ENCODE assay signal across 8 cellular contexts in genomic region chr11:120211522-120212258, GRCh38. TPM values are rescaled to one million over a fixed set of nuclear protein-coding genes. Genes with fewer than 3 reads are reported as not detected.
DNase-seq lines count a peak whose midpoint lies in the region; ATAC-seq and TF ChIP-seq lines count a peak whose summit lies in the region.

No MANE protein-coding gene starts in this region.

- ATAC-seq in HG03097 (IDR thresholded peaks at IDR 0.05; ENCODE audit: low FRiP score, unreplicated experiment) = peak; percentile 20
- no peak for ATAC-seq in left lung
- no peak for ATAC-seq in GM19395 (IDR thresholded peaks at IDR 0.05; ENCODE audit: unreplicated experiment)
- ATAC-seq in GM21576 (IDR thresholded peaks at IDR 0.05; ENCODE audit: unreplicated experiment) = no peak

- H3K36me3 ChIP-seq in left lung (no peaks in the 10 kb centered on the region), tibial nerve (peaks cover 0 to 10% (median 0%) of the 10 kb centered on the region in 3 donors)

- no peak for TF ChIP-seq EP300 in tibial nerve (IDR thresholded peaks at IDR 0.05)

- TF ChIP-seq CTCF in left lung (IDR thresholded peaks at IDR 0.05) = no peak
- no peak for TF ChIP-seq CTCF in tibial nerve (IDR thresholded peaks at IDR 0.05)

- no peaks in the 10 kb centered on the region for H3K9me3 ChIP-seq in left lung
- H3K9me3 ChIP-seq in tibial nerve = no peaks in the 10 kb centered on the region

- 7 to 10% (median 10%) methylated on average over 16 to 18 of the region's 18 CpGs for WGBS in adipose tissue, 3 donors
- 4 to 6% methylated on average over 18 of the region's 18 CpGs for WGBS in tibial nerve, 2 donors

- intact Hi-C loops in left lung (cut with DNase I) = no loop called here

- no peak for TF ChIP-seq POLR2A in tibial nerve (IDR thresholded peaks at IDR 0.05)

- DNase-seq in AG08395 (ENCODE audit: low spot score) (peak; percentile 21), left lung (no peak), tibial nerve (ENCODE audit: low spot score in 2 of 2) (no peak), amniotic stem cell (lab: John Stamatoyannopoulos, UW) (no peak)

- H3K27me3 ChIP-seq in left lung (peaks cover 0 to 41% of the 10 kb centered on the region in 2 donors), tibial nerve (no peaks in the 10 kb centered on the region)

- H3K4me3 ChIP-seq in left lung (peak overlapping the region; percentile 50 to 60), tibial nerve (peak overlapping the region; percentile 61 to 95 (median 84))

- H3K4me1 ChIP-seq in left lung (peaks cover 5 to 43% of the 10 kb centered on the region in 2 donors), tibial nerve (peaks cover 0 to 76% (median 52%) of the 10 kb centered on the region in 4 donors)

- peak overlapping the region; percentile 11 for H3K27ac ChIP-seq in adipose tissue (ENCODE audit: low read depth, low read length)
- H3K27ac ChIP-seq in left lung = no peak overlapping the region
- peak overlapping the region; percentile 80 to 92 (median 88) for H3K27ac ChIP-seq in tibial nerve

RNA-seq across cellular contexts. Expression of gene OAF, which starts 0.9 kb away (rescaled TPM):
- 100 to 1,000 TPM in 1 of 3 donors, 10 to 100 TPM in 2; 37.0 to 110 (median 49.4) TPM for polyA plus RNA-seq in adipose tissue
- total RNA-seq in left lung (10 to 100 TPM; 29.1 to 31.9 TPM), tibial nerve (100 to 1,000 TPM in 3 of 4 donors, 10 to 100 TPM in 1; 74.7 to 192 (median 124) TPM)

RNA-seq across cellular contexts. Expression of gene POU2F3, which starts 28.2 kb away (rescaled TPM):
- under 1 TPM in 2 of 3 donors, not detected in 1; 0.08 to 0.16 TPM for polyA plus RNA-seq in adipose tissue
- total RNA-seq in left lung = 1 to 10 TPM; 3.1 to 3.3 TPM
- under 1 TPM in 1 of 4 donors, not detected in 3; 0.22 TPM for total RNA-seq in tibial nerve

Comparison
In these comparisons a context has a peak if more than half of its experiments do, and no peak if none do; other contexts are left out.
1. H3K27ac ChIP-seq: peak in adipose tissue (single experiment) and tibial nerve (4 of 4); none in left lung (0 of 2).